21 cellular contexts compared by ENCODE assay signal in genomic region chr9:135268981-135269380, GRCh38.
DNase-seq lines count a peak whose midpoint lies in the region; ATAC-seq, FAIRE-seq and TF ChIP-seq lines count a peak whose summit lies in the region.
"Had no signal": no experiment of that assay in that cellular context is flagged by ENCODE, and none has a peak within 500 bp of the region (broad histone marks: within the 10 kb centered on the region; RNA-seq: fewer than 3 reads in every experiment).

No MANE protein-coding gene starts in this region.

- peak overlapping the region in 2 of 11 experiments; percentile 9 to 18; a peak in 2 of 22 replicates for H3K27ac ChIP-seq in BLaER1 treated with 17β-estradiol and CSF1 and Interleukin-3, amounts not matched to agents 10 nM and 100 nM
- H3K27ac ChIP-seq in RWPE1 (no peak overlapping the region), pancreas (no peak overlapping the region)

- WGBS in pancreas, 2 donors, result 88 to 93% methylated on average over 6 of the region's 6 CpGs

- H3K36me3 ChIP-seq in BLaER1 treated with 17β-estradiol and CSF1 and Interleukin-3, amounts not matched to agents 10 nM and 100 nM, result no peaks in the 10 kb centered on the region
- H3K36me3 ChIP-seq in pancreas, result no peaks in the 10 kb centered on the region

- CTCF ChIA-PET in RWPE1 (lab: Yijun Ruan, JAX), result no interaction called here

- peaks cover 10 to 86% (median 62%) of the 10 kb centered on the region in 10 experiments for H3K4me1 ChIP-seq in BLaER1 treated with 17β-estradiol and CSF1 and Interleukin-3, amounts not matched to agents 10 nM and 100 nM
- no peaks in the 10 kb centered on the region for H3K4me1 ChIP-seq in pancreas

- FAIRE-seq in pancreas (lab: Jason Lieb, UNC), result no peak
- FAIRE-seq: D721Med, G401.6, GM12891, HepG2, HTR-8/SVneo had no signal

- TF ChIP-seq CTCF in RWPE1 (conservative IDR thresholded peaks at IDR 0.05; ENCODE audit: low read depth) (no peak), pancreas (IDR thresholded peaks at IDR 0.05) (no peak)

- no peaks in the 10 kb centered on the region for H3K9me3 ChIP-seq in BLaER1 treated with 17β-estradiol and CSF1 and Interleukin-3, amounts not matched to agents 10 nM and 100 nM (replicated peaks in 1 of 11)
- H3K9me3 ChIP-seq in pancreas, result no peaks in the 10 kb centered on the region

- peak overlapping the region in 1 of 11 experiments; percentile 33; a peak in 1 of 22 replicates for H3K9ac ChIP-seq in BLaER1 treated with 17β-estradiol and CSF1 and Interleukin-3, amounts not matched to agents 10 nM and 100 nM

- peak overlapping the region in 9 of 11 experiments; percentile 2 to 88 (median 78); a peak in 16 of 22 replicates for H3K4me2 ChIP-seq in BLaER1 treated with 17β-estradiol and CSF1 and Interleukin-3, amounts not matched to agents 10 nM and 100 nM
- H3K4me2 ChIP-seq: GM23338 had no signal

- ATAC-seq in esophagus mucosa (peak; percentile 52), pancreas (peak in 3 of 4 donors; percentile 49 to 85 (median 54))
- ATAC-seq: CD8-positive, alpha-beta T cell; GM23338; HepG2 had no signal

- peaks cover 0 to 41% (median 0%) of the 10 kb centered on the region in 11 experiments; a peak in 4 of 22 replicates for H4K20me1 ChIP-seq in BLaER1 treated with 17β-estradiol and CSF1 and Interleukin-3, amounts not matched to agents 10 nM and 100 nM

- DNase-seq in RWPE1 (ENCODE audit: low spot score) (peak; percentile 44), pancreas (no peak), RKO (ENCODE audit: low spot score) (no peak), AG08396 (ENCODE audit: low spot score) (no peak), hypothalamus (lab: John Stamatoyannopoulos, UW) (no peak)
- no peak for DNase-seq in stimulated activated CD4-positive, alpha-beta T cell treated with anti-CD3 and anti-CD28 coated beads, Interleukin-4, amount 100 ng/mL, for 24 hours
- DNase-seq: ACHN; CD8-positive, alpha-beta T cell; COR-L47; DMS153; DMS79 treated with DMSO at 0.1 percent for 48 hours; EL; H7 had no signal

- POLR2A ChIA-PET in RWPE1 (lab: Yijun Ruan, JAX; ENCODE audit: low non-redundant PET), result no interaction called here

- H3K4me3 ChIP-seq in BLaER1 treated with 17β-estradiol and CSF1 and Interleukin-3, amounts not matched to agents 10 nM and 100 nM, result no peak overlapping the region
- H3K4me3 ChIP-seq in pancreas, result no peak overlapping the region
- H3K4me3 ChIP-seq: GM23338 had no signal

- H3K27me3 ChIP-seq in BLaER1 treated with 17β-estradiol and CSF1 and Interleukin-3, amounts not matched to agents 10 nM and 100 nM, result no peaks in the 10 kb centered on the region; a peak in 1 of 22 replicates
- H3K27me3 ChIP-seq in pancreas, result no peaks in the 10 kb centered on the region

- intact Hi-C loops in pancreas (cut with DNase I), result no loop called here
